8 cellular contexts compared by ENCODE assay signal in genomic region chr11:75022759-75023396, GRCh38. TPM values are rescaled to one million over a fixed set of nuclear protein-coding genes. Genes with fewer than 3 reads are reported as not detected.
DNase-seq lines count a peak whose midpoint lies in the region; ATAC-seq, FAIRE-seq and TF ChIP-seq lines count a peak whose summit lies in the region.

No MANE protein-coding gene starts in this region.

- no peak overlapping the region for H3K4me3 Mint-ChIP-seq in naive B cell

- H3K9ac ChIP-seq in OCI-LY1 (ENCODE audit: low read length), result no peak overlapping the region

- H3K36me3 ChIP-seq in OCI-LY1 (ENCODE audit: insufficient read depth, low read length), result peaks cover 8% of the 10 kb centered on the region; the same call in 1 of the 2 replicates

- no peak for TF ChIP-seq POLR2A in erythroblast (IDR thresholded peaks at IDR 0.05; ENCODE audit: low read length)

- H3K9me3 ChIP-seq in OCI-LY1 (ENCODE audit: low read length), result 0 out of 2 replicates have a peak, but pooled peaks cover 3% of the 10 kb centered on the region

- H3K9me3 Mint-ChIP-seq in naive B cell, result peaks cover 0 to 10% (median 5%) of the 10 kb centered on the region in 7 donors

- H3F3A ChIP-seq in OCI-LY1 (ENCODE audit: insufficient read depth, low read length), result no peaks in the 10 kb centered on the region

- no peaks in the 10 kb centered on the region for H3K9me2 ChIP-seq in OCI-LY1 (ENCODE audit: low read depth, low read length)

- no peaks in the 10 kb centered on the region for H3K79me2 ChIP-seq in OCI-LY1 (ENCODE audit: insufficient read depth, low read length)

- H3K36me3 Mint-ChIP-seq in naive B cell, result peaks cover 8 to 9% of the 10 kb centered on the region in 2 donors

- no peaks in the 10 kb centered on the region for H4K20me1 ChIP-seq in OCI-LY1 (ENCODE audit: insufficient read depth, low read length)

- no peaks in the 10 kb centered on the region for H3K4me1 Mint-ChIP-seq in naive B cell

- H3K27ac Mint-ChIP-seq in naive B cell, result no peak overlapping the region

- H3K4me3 ChIP-seq in AG09309 (ENCODE audit: control insufficient read depth, low read depth, low read length), result no peak overlapping the region
- no peak overlapping the region for H3K4me3 ChIP-seq in OCI-LY1 (ENCODE audit: low read depth, low read length, poor library complexity, severe bottlenecking)

- peak; percentile 47 for DNase-seq in AG09309 (ENCODE audit: low read depth)
- DNase-seq in HTR-8/SVneo (ENCODE audit: insufficient read length, low spot score), result peak; percentile 88
- peak; percentile 88 for DNase-seq in activated CD8-positive, alpha-beta memory T cell treated with anti-CD3 and anti-CD28 coated beads, Interleukin-2, amount 50 U/mL, for 48 hours
- DNase-seq in erythroblast (lab: John Stamatoyannopoulos, UW), result peak; percentile 89 to 94
- peak; percentile 56 for DNase-seq in naive B cell
- DNase-seq in stimulated activated CD8-positive, alpha-beta memory T cell treated with anti-CD3 and anti-CD28 coated beads, Interleukin-7, amount 100 ng/mL, for 24 hours (ENCODE audit: low read depth), result peak; percentile 56

- FAIRE-seq in HTR-8/SVneo (lab: Jason Lieb, UNC), result peak; percentile 51

- TF ChIP-seq CTCF in AG09309 (IDR thresholded peaks at IDR 0.05; ENCODE audit: control insufficient read depth, insufficient read depth, low read depth, low read length, missing control alignments), result peak; percentile 99
- TF ChIP-seq CTCF in OCI-LY1 (IDR thresholded peaks at IDR 0.05; ENCODE audit: low read length), result peak; percentile 96

- H3K27me3 ChIP-seq in OCI-LY1 (ENCODE audit: insufficient read depth, low read length), result no peaks in the 10 kb centered on the region

- H2AFZ ChIP-seq in OCI-LY1 (ENCODE audit: low read length), result no peak overlapping the region

- H3K4me2 ChIP-seq in OCI-LY1 (ENCODE audit: low read length), result no peak overlapping the region

- ATAC-seq in GM19025 (IDR thresholded peaks at IDR 0.05; ENCODE audit: low read depth, unreplicated experiment), result peak; percentile 63
- ATAC-seq in naive B cell (ENCODE audit: low read depth in 2 of 2), result peak; percentile 69 to 86

- H3K27ac ChIP-seq in OCI-LY1 (ENCODE audit: low read depth, low read length, poor library complexity, severe bottlenecking), result no peak overlapping the region

- H3K27me3 Mint-ChIP-seq in naive B cell, result no peaks in the 10 kb centered on the region

- no peaks in the 10 kb centered on the region for H3K4me1 ChIP-seq in OCI-LY1 (ENCODE audit: insufficient read depth, low read length, severe bottlenecking)

RNA-seq across cellular contexts. Expression of gene NEU3, which starts 34.1 kb away (rescaled TPM):
- 1 to 10 TPM; 1.6 to 4.3 (median 3.0) TPM for polyA plus RNA-seq in naive B cell (ENCODE audit: low read depth in 6 of 6)
